ENCODE assay signal across 8 cellular contexts in genomic region chr2:108533832-108534576, GRCh38. TPM values are rescaled to one million over a fixed set of nuclear protein-coding genes. Genes with fewer than 3 reads are reported as not detected.
DNase-seq lines count a peak whose midpoint lies in the region; ATAC-seq and TF ChIP-seq lines count a peak whose summit lies in the region.

A gene with protein sequence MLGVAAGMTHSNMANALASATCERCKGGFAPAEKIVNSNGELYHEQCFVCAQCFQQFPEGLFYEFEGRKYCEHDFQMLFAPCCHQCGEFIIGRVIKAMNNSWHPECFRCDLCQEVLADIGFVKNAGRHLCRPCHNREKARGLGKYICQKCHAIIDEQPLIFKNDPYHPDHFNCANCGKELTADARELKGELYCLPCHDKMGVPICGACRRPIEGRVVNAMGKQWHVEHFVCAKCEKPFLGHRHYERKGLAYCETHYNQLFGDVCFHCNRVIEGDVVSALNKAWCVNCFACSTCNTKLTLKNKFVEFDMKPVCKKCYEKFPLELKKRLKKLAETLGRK (plus strand): TSS chr2:108534470. CDS start chr2:108534563, 93 bp downstream.

- ATAC-seq in HG03432 (IDR thresholded peaks at IDR 0.05; ENCODE audit: unreplicated experiment) = peak; percentile 88

- WGBS in liver = under 1% methylated on average over 81 of the region's 85 CpGs

- peak in 1 of 2 donors; percentile 10 for TF ChIP-seq RAD21 in liver (IDR thresholded peaks at IDR 0.05)

- H3K27ac Mint-ChIP-seq in dendritic cell treated with granulocyte-macrophage colony-stimulating factor and Interleukin-4, amounts not matched to agents 40 ng/mL and 50 ng/mL, for 4 days = peak within 1 kb of the TSS; percentile 92

- H3K9me3 Mint-ChIP-seq in dendritic cell treated with granulocyte-macrophage colony-stimulating factor and Interleukin-4, amounts not matched to agents 40 ng/mL and 50 ng/mL, for 4 days = no peaks in the 10 kb centered on the region

- H3K9ac ChIP-seq in BLaER1 = peak within 1 kb of the TSS; percentile 96
- H3K9ac ChIP-seq in liver (ENCODE audit: low read depth in 1 of 2, low read length in 2 of 2) = peak within 1 kb of the TSS; percentile 63 to 68

- H3K4me1 ChIP-seq in BLaER1 = peaks cover 44% of the 10 kb centered on the region
- H3K4me1 ChIP-seq in liver (ENCODE audit: control insufficient read depth in 4 of 4, insufficient read depth in 4 of 4, low read length in 3 of 4) = peaks cover 3 to 17% (median 9%) of the 10 kb centered on the region in 4 donors

- peaks cover 41% of the 10 kb centered on the region for H4K20me1 ChIP-seq in BLaER1

- no peak for TF ChIP-seq CTCF in liver (IDR thresholded peaks at IDR 0.05; ENCODE audit: low read depth, low read length, missing input control)

- peaks cover 8% of the 10 kb centered on the region; the same call in 1 of the 2 replicates for H3K36me3 ChIP-seq in BLaER1
- H3K36me3 ChIP-seq in liver (ENCODE audit: control insufficient read depth in 4 of 4, insufficient read depth in 3 of 4, low read depth in 1 of 4, low read length in 3 of 4) = no peaks in the 10 kb centered on the region

- peaks cover 45% of the 10 kb centered on the region for H3K4me1 Mint-ChIP-seq in dendritic cell treated with granulocyte-macrophage colony-stimulating factor and Interleukin-4, amounts not matched to agents 40 ng/mL and 50 ng/mL, for 4 days (ENCODE audit: low read depth)

- intact Hi-C loops in dendritic cell treated with granulocyte-macrophage colony-stimulating factor and Interleukin-4, amounts not matched to agents 40 ng/mL and 50 ng/mL, for 4 days (cut with micrococcal nuclease) = loop anchor here (1.0 to 2.0 kb wide), 2 partner anchors 51 to 85 kb away; partner anchors contain the start of gene GCC2

- peak within 1 kb of the TSS; percentile 90 for H3K4me2 ChIP-seq in BLaER1

- H3K27me3 ChIP-seq in BLaER1 = no peaks in the 10 kb centered on the region
- no peaks in the 10 kb centered on the region for H3K27me3 ChIP-seq in liver (ENCODE audit: control insufficient read depth in 4 of 4, insufficient read depth in 4 of 4, low read length in 3 of 4)

- peak; percentile 91 for DNase-seq in NCI-H69 (lab: John Stamatoyannopoulos, UW)
- peak; percentile 67 to 77 for DNase-seq in activated CD4-positive, alpha-beta T cell treated with anti-CD3 and anti-CD28 coated beads, Interleukin-2, amount 50 U/mL, for 24 hours (ENCODE audit: low read depth in 1 of 2, low spot score in 1 of 2)
- DNase-seq in stimulated activated CD4-positive, alpha-beta T cell treated with anti-CD3 and anti-CD28 coated beads, Interleukin-4, amount 100 ng/mL, for 1 hour = peak; percentile 89

- H3K4me3 Mint-ChIP-seq in dendritic cell treated with granulocyte-macrophage colony-stimulating factor and Interleukin-4, amounts not matched to agents 40 ng/mL and 50 ng/mL, for 4 days = peak within 1 kb of the TSS; percentile 87

- TF ChIP-seq POLR2A in GM19193 (IDR thresholded peaks at IDR 0.05; ENCODE audit: extremely low read depth, insufficient read depth, insufficient read length) = peak; percentile 91

- H3K36me3 Mint-ChIP-seq in dendritic cell treated with granulocyte-macrophage colony-stimulating factor and Interleukin-4, amounts not matched to agents 40 ng/mL and 50 ng/mL, for 4 days (ENCODE audit: low read depth) = peaks cover 24% of the 10 kb centered on the region

- H3K9me3 ChIP-seq in BLaER1 = no peaks in the 10 kb centered on the region
- no peaks in the 10 kb centered on the region for H3K9me3 ChIP-seq in liver (ENCODE audit: control insufficient read depth in 4 of 4, low read length in 3 of 4)

- peak within 1 kb of the TSS; percentile 95 for H3K4me3 ChIP-seq in BLaER1
- H3K4me3 ChIP-seq in liver (ENCODE audit: low read depth in 1 of 3, low read length in 3 of 3) = peak within 1 kb of the TSS; percentile 80 to 100 (median 92)

- H3K27ac ChIP-seq in BLaER1 (peak within 1 kb of the TSS; percentile 96), liver (ENCODE audit: low read depth in 1 of 2, low read length in 2 of 2) (peak within 1 kb of the TSS; percentile 97 to 98)

- no peaks in the 10 kb centered on the region for H3K27me3 Mint-ChIP-seq in dendritic cell treated with granulocyte-macrophage colony-stimulating factor and Interleukin-4, amounts not matched to agents 40 ng/mL and 50 ng/mL, for 4 days

TF ChIP-seq in liver, 16 proteins besides CTCF, POLR2A, EP300 and RAD21:
- TF ChIP-seq RXRA (IDR thresholded peaks at IDR 0.05) (peak in 1 of 2 donors; percentile 12), HNF4A (conservative IDR thresholded peaks at IDR 0.05) (no peak), SP1 (IDR thresholded peaks at IDR 0.05) (peak; percentile 54), TAF1 (conservative IDR thresholded peaks at IDR 0.05) (peak; percentile 3), YY1 (IDR thresholded peaks at IDR 0.05) (peak; percentile 44)
- TF ChIP-seq, protein P1, sequence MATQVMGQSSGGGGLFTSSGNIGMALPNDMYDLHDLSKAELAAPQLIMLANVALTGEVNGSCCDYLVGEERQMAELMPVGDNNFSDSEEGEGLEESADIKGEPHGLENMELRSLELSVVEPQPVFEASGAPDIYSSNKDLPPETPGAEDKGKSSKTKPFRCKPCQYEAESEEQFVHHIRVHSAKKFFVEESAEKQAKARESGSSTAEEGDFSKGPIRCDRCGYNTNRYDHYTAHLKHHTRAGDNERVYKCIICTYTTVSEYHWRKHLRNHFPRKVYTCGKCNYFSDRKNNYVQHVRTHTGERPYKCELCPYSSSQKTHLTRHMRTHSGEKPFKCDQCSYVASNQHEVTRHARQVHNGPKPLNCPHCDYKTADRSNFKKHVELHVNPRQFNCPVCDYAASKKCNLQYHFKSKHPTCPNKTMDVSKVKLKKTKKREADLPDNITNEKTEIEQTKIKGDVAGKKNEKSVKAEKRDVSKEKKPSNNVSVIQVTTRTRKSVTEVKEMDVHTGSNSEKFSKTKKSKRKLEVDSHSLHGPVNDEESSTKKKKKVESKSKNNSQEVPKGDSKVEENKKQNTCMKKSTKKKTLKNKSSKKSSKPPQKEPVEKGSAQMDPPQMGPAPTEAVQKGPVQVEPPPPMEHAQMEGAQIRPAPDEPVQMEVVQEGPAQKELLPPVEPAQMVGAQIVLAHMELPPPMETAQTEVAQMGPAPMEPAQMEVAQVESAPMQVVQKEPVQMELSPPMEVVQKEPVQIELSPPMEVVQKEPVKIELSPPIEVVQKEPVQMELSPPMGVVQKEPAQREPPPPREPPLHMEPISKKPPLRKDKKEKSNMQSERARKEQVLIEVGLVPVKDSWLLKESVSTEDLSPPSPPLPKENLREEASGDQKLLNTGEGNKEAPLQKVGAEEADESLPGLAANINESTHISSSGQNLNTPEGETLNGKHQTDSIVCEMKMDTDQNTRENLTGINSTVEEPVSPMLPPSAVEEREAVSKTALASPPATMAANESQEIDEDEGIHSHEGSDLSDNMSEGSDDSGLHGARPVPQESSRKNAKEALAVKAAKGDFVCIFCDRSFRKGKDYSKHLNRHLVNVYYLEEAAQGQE (IDR thresholded peaks at IDR 0.05) = peak; percentile 76
- TF ChIP-seq, protein P2, sequence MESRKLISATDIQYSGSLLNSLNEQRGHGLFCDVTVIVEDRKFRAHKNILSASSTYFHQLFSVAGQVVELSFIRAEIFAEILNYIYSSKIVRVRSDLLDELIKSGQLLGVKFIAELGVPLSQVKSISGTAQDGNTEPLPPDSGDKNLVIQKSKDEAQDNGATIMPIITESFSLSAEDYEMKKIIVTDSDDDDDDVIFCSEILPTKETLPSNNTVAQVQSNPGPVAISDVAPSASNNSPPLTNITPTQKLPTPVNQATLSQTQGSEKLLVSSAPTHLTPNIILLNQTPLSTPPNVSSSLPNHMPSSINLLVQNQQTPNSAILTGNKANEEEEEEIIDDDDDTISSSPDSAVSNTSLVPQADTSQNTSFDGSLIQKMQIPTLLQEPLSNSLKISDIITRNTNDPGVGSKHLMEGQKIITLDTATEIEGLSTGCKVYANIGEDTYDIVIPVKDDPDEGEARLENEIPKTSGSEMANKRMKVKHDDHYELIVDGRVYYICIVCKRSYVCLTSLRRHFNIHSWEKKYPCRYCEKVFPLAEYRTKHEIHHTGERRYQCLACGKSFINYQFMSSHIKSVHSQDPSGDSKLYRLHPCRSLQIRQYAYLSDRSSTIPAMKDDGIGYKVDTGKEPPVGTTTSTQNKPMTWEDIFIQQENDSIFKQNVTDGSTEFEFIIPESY (IDR thresholded peaks at IDR 0.05) = no peak

RNA-seq across cellular contexts. Expression of the gene that starts here (rescaled TPM):
- 10 to 100 TPM; 29.5 to 37.1 TPM for total RNA-seq in liver
- polyA plus RNA-seq in liver = 10 to 100 TPM; 10.2 to 14.8 TPM

Comparison
In these comparisons a context has a peak if more than half of its experiments do, and no peak if none do; other contexts are left out.
1. Peak in every context shown above with its lines: DNase-seq, ATAC-seq, H3K4me3 ChIP-seq and H3K27ac ChIP-seq.